15 cellular contexts compared by ENCODE assay signal in the genomic region with DNA sequence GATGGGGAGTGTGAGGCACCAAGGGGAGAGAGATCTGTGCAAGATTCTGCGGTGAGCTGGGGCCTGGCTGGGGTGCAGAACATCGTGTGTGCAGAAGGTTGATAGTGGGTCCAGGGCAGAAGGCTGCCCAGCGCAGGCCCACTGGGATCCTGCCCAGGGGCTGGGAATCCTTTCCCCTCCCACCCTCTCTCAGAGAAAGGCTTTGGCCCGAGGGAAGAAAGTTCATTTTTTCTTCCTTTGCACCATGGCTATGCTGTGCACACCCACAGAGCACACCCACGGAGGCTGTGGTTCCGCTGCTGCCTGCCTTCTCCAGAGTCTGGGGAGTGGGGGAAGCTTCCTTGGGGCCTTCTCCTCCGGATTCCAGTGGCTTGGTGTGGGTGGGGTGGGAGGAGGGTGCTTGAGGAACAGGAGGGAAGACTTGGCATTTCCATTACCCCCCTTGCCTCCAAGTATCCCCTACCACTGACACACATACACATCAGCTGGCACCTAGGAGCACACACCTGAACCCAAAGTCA.
"Had no signal": no experiment of that assay in that cellular context is flagged by ENCODE, and none has a peak within 500 bp of the region (broad histone marks: within the 10 kb centered on the region; RNA-seq: fewer than 3 reads in every experiment).

No MANE protein-coding gene starts in this region.

- H3K4me3 ChIP-seq: coronary artery, heart left ventricle, mucosa of descending colon, sigmoid colon had no signal

- H3K9me3 ChIP-seq: heart left ventricle, mucosa of descending colon, sigmoid colon had no signal

- ATAC-seq: activated CD4-positive, alpha-beta T cell treated with anti-CD3 and anti-CD28 coated beads for 36 hours; activated T-cell treated with anti-CD3 and anti-CD28 coated beads, Interleukin-2, amount 50 U/mL, for 72 hours; heart left ventricle; mucosa of descending colon; naive thymus-derived CD8-positive, alpha-beta T cell had no signal

- H3K27ac ChIP-seq: coronary artery, heart left ventricle, sigmoid colon had no signal

- DNase-seq: activated CD4-positive, alpha-beta memory T cell treated with anti-CD3 and anti-CD28 coated beads, Interleukin-2, amount 10 ng/mL, durations not matched to agents 7 days and 5 days; activated CD4-positive, alpha-beta T cell treated with anti-CD3 and anti-CD28 coated beads for 36 hours; activated gamma-delta T cell treated with Interleukin-2 at 50 U/mL for 16 hours; activated naive CD8-positive, alpha-beta T cell treated with anti-CD3 and anti-CD28 coated beads, Interleukin-2, amount 10 ng/mL, durations not matched to agents 7 days and 5 days; activated T-cell treated with anti-CD3 and anti-CD28 coated beads, Interleukin-2, amount 50 U/mL, for 72 hours; central memory CD4-positive, alpha-beta T cell; effector CD8-positive, alpha-beta T cell; foreskin melanocyte; naive thymus-derived CD8-positive, alpha-beta T cell; sigmoid colon; stimulated activated CD4-positive, alpha-beta T cell treated with anti-CD3 and anti-CD28 coated beads, Interleukin-4, amount 100 ng/mL, for 1 hour; stimulated activated CD8-positive, alpha-beta memory T cell treated with anti-CD3 and anti-CD28 coated beads, Interleukin-4, amount 100 ng/mL, for 48 hours had no signal

- H3K36me3 ChIP-seq: heart left ventricle, sigmoid colon had no signal
